In the genomic region with DNA sequence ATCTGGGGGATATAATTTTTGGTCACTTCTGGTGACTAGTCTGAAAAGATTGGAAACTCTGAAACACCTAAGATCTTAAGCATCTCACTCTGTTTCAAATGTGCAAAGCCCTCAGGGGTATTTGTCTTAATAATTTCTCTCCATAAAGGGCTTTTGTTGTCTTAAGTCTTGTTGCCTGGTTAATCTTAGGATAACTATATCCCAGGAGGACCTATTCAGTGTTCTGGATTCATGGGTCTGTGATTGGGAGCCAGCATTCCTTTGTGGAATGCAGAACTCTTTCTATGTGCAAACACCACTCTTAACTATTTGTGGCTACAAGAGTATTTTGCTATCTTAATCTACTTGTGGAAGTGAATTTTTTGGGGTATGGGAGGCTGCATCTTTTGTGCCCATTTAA, we compare ENCODE assay signal across 27 cellular contexts.
"Had no signal": no experiment of that assay in that cellular context is flagged by ENCODE, and none has a peak within 500 bp of the region (broad histone marks: within the 10 kb centered on the region; RNA-seq: fewer than 3 reads in every experiment).

No MANE protein-coding gene starts in this region.

- H3K9me3 Mint-ChIP-seq: endodermal cell had no signal

- FAIRE-seq: bronchial epithelial cell, keratinocyte had no signal

- H3K27me3 Mint-ChIP-seq: activated T-cell treated with anti-CD3 and anti-CD28 coated beads, Interleukin-2, amount 50 U/mL, for 24 hours; activated T-helper 17 cell treated with anti-CD3 and anti-CD28 coated beads, Interleukin-2, amount 50 U/mL, for 72 hours; memory B cell had no signal

- H3K4me1 Mint-ChIP-seq: activated T-helper 17 cell treated with anti-CD3 and anti-CD28 coated beads, Interleukin-2, amount 50 U/mL, for 72 hours; endodermal cell; memory B cell; nephron; stimulated activated effector memory CD8-positive, alpha-beta T cell treated with anti-CD3 and anti-CD28 coated beads, Interleukin-12 subunit alpha, Interleukin-12 subunit beta, amount 100 ng/mL, for 72 hours had no signal

- H3K4me1 ChIP-seq: adrenal gland, ascending aorta, esophagus squamous epithelium, stomach, vagina had no signal

- H3K27ac ChIP-seq: adrenal gland, ascending aorta, coronary artery, esophagus squamous epithelium, neutrophil, ovary, skin epidermis, stomach, vagina had no signal

- H3K36me3 Mint-ChIP-seq: activated naive CD4-positive, alpha-beta T cell treated with anti-CD3 and anti-CD28 coated beads, Interleukin-2, amount 50 U/mL, for 72 hours; memory B cell; stimulated activated effector memory CD8-positive, alpha-beta T cell treated with anti-CD3 and anti-CD28 coated beads, Interleukin-12 subunit alpha, Interleukin-12 subunit beta, amount 100 ng/mL, for 72 hours had no signal

- DNase-seq: activated CD4-positive, alpha-beta T cell treated with anti-CD3 and anti-CD28 coated beads, Interleukin-2, amount 50 U/mL, for 4 hours; activated CD8-positive, alpha-beta memory T cell treated with anti-CD3 and anti-CD28 coated beads for 24 hours; activated CD8-positive, alpha-beta memory T cell treated with anti-CD3 and anti-CD28 coated beads, Interleukin-2, amount 50 U/mL, for 4 hours; activated T-cell treated with anti-CD3 and anti-CD28 coated beads, Interleukin-2, amount 50 U/mL, for 24 hours; adrenal gland; cerebellar nuclear complex; endodermal cell; esophagus squamous epithelium; left colon; ovary; right cardiac atrium; stimulated activated CD4-positive, alpha-beta T cell treated with anti-CD3 and anti-CD28 coated beads, Interleukin-2, amount 100 ng/mL, for 24 hours; stomach; T-helper 9 cell; trophoblast cell had no signal

- H3K36me3 ChIP-seq: adrenal gland, ascending aorta, esophagus squamous epithelium, neutrophil, ovary, stomach, vagina had no signal

- H3K9me3 ChIP-seq: adrenal gland, ascending aorta, esophagus squamous epithelium, neutrophil, ovary, vagina had no signal

- ATAC-seq: activated naive CD4-positive, alpha-beta T cell treated with anti-CD3 and anti-CD28 coated beads, Interleukin-2, amount 50 U/mL, for 72 hours; activated T-helper 17 cell treated with anti-CD3 and anti-CD28 coated beads, Interleukin-2, amount 50 U/mL, for 72 hours; left colon; right cardiac atrium; stimulated activated effector memory CD8-positive, alpha-beta T cell treated with anti-CD3 and anti-CD28 coated beads, Interleukin-12 subunit alpha, Interleukin-12 subunit beta, amount 100 ng/mL, for 72 hours had no signal

- H3K27ac Mint-ChIP-seq: activated naive CD4-positive, alpha-beta T cell treated with anti-CD3 and anti-CD28 coated beads, Interleukin-2, amount 50 U/mL, for 72 hours; activated T-cell treated with anti-CD3 and anti-CD28 coated beads, Interleukin-2, amount 50 U/mL, for 24 hours; activated T-helper 17 cell treated with anti-CD3 and anti-CD28 coated beads, Interleukin-2, amount 50 U/mL, for 72 hours; endodermal cell; memory B cell; nephron; stimulated activated effector memory CD8-positive, alpha-beta T cell treated with anti-CD3 and anti-CD28 coated beads, Interleukin-12 subunit alpha, Interleukin-12 subunit beta, amount 100 ng/mL, for 72 hours had no signal

- H3K4me3 ChIP-seq: adrenal gland, ascending aorta, coronary artery, esophagus squamous epithelium, ovary, skin epidermis, stomach, vagina had no signal

- H3K27me3 ChIP-seq: adrenal gland, ascending aorta, esophagus squamous epithelium, neutrophil, ovary, stomach, vagina had no signal

- H3K4me3 Mint-ChIP-seq: activated T-cell treated with anti-CD3 and anti-CD28 coated beads, Interleukin-2, amount 50 U/mL, for 24 hours; activated T-helper 17 cell treated with anti-CD3 and anti-CD28 coated beads, Interleukin-2, amount 50 U/mL, for 72 hours; endodermal cell; memory B cell; nephron; stimulated activated effector memory CD8-positive, alpha-beta T cell treated with anti-CD3 and anti-CD28 coated beads, Interleukin-12 subunit alpha, Interleukin-12 subunit beta, amount 100 ng/mL, for 72 hours had no signal
